Comparison of ENCODE assay signal across 8 cellular contexts in the genomic region with DNA sequence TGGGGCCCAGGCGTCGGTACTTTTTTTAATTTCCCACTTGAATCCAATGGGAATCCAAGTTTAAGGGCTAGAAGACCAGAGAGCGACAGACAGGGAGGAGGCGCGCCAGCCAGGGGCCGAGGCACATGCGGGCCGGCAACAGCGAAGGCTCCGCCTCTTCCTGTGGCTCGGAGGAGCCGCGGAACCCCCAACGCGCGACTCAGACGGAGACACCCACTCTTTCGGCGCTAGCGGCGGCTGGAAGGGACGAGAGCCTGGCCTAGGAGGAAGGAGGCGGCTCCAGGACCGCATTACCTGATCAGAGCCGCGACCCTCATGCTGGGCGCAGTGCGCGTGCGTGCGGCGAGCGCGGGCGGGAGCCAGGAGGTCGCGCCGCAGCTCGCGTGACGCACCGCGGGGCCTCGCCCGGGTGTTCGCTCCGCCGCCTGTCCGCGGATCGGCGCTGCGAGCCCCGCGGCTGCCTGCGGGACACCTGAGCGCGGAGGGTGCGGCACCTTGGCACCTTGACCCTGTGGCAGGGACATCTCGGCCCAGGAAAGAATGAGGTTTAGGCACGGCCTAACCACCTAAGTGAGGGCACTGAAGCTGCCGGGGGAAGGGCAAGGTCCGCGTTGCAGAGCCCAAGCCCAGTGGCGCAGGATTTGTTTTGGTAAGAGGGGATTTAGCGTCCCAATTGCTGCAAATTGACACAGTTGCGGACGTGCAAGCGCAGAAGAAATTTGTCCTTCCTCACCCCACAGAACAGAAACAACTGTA. TPM values are rescaled to one million over a fixed set of nuclear protein-coding genes. Genes with fewer than 3 reads are reported as not detected.
DNase-seq lines count a peak whose midpoint lies in the region; ATAC-seq and TF ChIP-seq lines count a peak whose summit lies in the region.

A gene with protein sequence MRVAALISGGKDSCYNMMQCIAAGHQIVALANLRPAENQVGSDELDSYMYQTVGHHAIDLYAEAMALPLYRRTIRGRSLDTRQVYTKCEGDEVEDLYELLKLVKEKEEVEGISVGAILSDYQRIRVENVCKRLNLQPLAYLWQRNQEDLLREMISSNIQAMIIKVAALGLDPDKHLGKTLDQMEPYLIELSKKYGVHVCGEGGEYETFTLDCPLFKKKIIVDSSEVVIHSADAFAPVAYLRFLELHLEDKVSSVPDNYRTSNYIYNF (minus strand): TSS at position 341 of the 756 bp plus-strand sequence. CDS start 24 bp downstream, at position 317.

- H3K4me1 ChIP-seq in adipocyte (ENCODE audit: control insufficient read depth, insufficient read depth, low read length) (peaks cover 20% of the 10 kb centered on the region), upper lobe of right lung (peaks cover 11% of the 10 kb centered on the region)

- H3K9me3 Mint-ChIP-seq in progenitor cell of endocrine pancreas (ENCODE audit: low read depth), result peaks cover 8% of the 10 kb centered on the region

- no peaks in the 10 kb centered on the region for H3K27me3 Mint-ChIP-seq in progenitor cell of endocrine pancreas

- H3K4me1 Mint-ChIP-seq in progenitor cell of endocrine pancreas (ENCODE audit: low read depth), result peaks cover 25% of the 10 kb centered on the region

- H3K9me3 ChIP-seq in adipocyte (ENCODE audit: control insufficient read depth, low read length) (no peaks in the 10 kb centered on the region), upper lobe of right lung (no peaks in the 10 kb centered on the region)

- peak within 1 kb of the TSS; percentile 93 for H3K4me3 Mint-ChIP-seq in progenitor cell of endocrine pancreas (ENCODE audit: low read depth)

- peak within 1 kb of the TSS; percentile 97 for H3K27ac Mint-ChIP-seq in progenitor cell of endocrine pancreas

- peaks cover 4% of the 10 kb centered on the region for H3K36me3 Mint-ChIP-seq in progenitor cell of endocrine pancreas (ENCODE audit: insufficient read depth)

- peak within 1 kb of the TSS; percentile 98 for H3K27ac ChIP-seq in upper lobe of right lung

- TF ChIP-seq CTCF in GM12865 (IDR thresholded peaks at IDR 0.05; ENCODE audit: insufficient read depth, low read depth, low read length, missing control alignments) (no peak), progenitor cell of endocrine pancreas (IDR thresholded peaks at IDR 0.05; ENCODE audit: unreplicated experiment) (no peak), upper lobe of right lung (IDR thresholded peaks at IDR 0.05) (peak; percentile 1)

- H3K9ac ChIP-seq in adipocyte (ENCODE audit: low read length), result peak within 1 kb of the TSS; percentile 98

- peak; percentile 94 for DNase-seq in GM12865 (ENCODE audit: low read depth)
- DNase-seq in NCI-H1048 (lab: John Stamatoyannopoulos, UW), result peak; percentile 30
- peak; percentile 77 for DNase-seq in SW480 (ENCODE audit: low spot score)
- peak; percentile 88 for DNase-seq in adipocyte (ENCODE audit: low read depth)
- peak; percentile 92 for DNase-seq in left cardiac atrium
- DNase-seq in progenitor cell of endocrine pancreas (ENCODE audit: low spot score, unreplicated experiment), result peak; percentile 81
- peak; percentile 93 for DNase-seq in upper lobe of right lung

- H3K27me3 ChIP-seq in adipocyte (replicated peaks; ENCODE audit: control insufficient read depth, insufficient read depth, low read length), result no peaks in the 10 kb centered on the region
- no peaks in the 10 kb centered on the region for H3K27me3 ChIP-seq in upper lobe of right lung

- ATAC-seq in HG02588 (IDR thresholded peaks at IDR 0.05; ENCODE audit: unreplicated experiment) (peak; percentile 90), left cardiac atrium (peak; percentile 94 to 96), upper lobe of right lung (peak; percentile 95)

- intact Hi-C loops in left cardiac atrium (cut with DNase I), result loop anchor here (5.0 to 10.0 kb wide), 3 partner anchors 121 to 149 kb away; no protein-coding TSS in a partner anchor
- intact Hi-C loops in upper lobe of right lung (cut with DNase I), result no loop called here

- H3K36me3 ChIP-seq in adipocyte (ENCODE audit: control insufficient read depth, insufficient read depth, low read length, severe bottlenecking) (no peaks in the 10 kb centered on the region), upper lobe of right lung (no peaks in the 10 kb centered on the region)

- H3K4me3 ChIP-seq in GM12865 (ENCODE audit: low read depth, low read length), result peak within 1 kb of the TSS; percentile 92
- peak within 1 kb of the TSS; percentile 85 for H3K4me3 ChIP-seq in adipocyte (ENCODE audit: low read length)
- peak within 1 kb of the TSS; percentile 75 for H3K4me3 ChIP-seq in upper lobe of right lung

RNA-seq across cellular contexts. Expression of the gene that starts here (rescaled TPM):
- total RNA-seq in left cardiac atrium (10 to 100 TPM in 1 of 2 donors, 1 to 10 TPM in 1; 9.9 to 16.5 TPM), progenitor cell of endocrine pancreas (11.4 and 23.0 TPM in 2 replicates), upper lobe of right lung (15.8 TPM)

Comparison
In these comparisons a context has a peak if more than half of its experiments do, and no peak if none do; other contexts are left out.
1. Peak in every context shown above with its lines: DNase-seq, ATAC-seq, H3K4me3 ChIP-seq and H3K27ac ChIP-seq.
2. DNase-seq: peak in every context shown above with its lines; median percentile 94 in GM12865; 93 in upper lobe of right lung; 92 in left cardiac atrium; 88 in adipocyte; 81 in progenitor cell of endocrine pancreas; 77 in SW480; 30 in NCI-H1048.